14 cellular contexts compared by ENCODE assay signal in the genomic region with DNA sequence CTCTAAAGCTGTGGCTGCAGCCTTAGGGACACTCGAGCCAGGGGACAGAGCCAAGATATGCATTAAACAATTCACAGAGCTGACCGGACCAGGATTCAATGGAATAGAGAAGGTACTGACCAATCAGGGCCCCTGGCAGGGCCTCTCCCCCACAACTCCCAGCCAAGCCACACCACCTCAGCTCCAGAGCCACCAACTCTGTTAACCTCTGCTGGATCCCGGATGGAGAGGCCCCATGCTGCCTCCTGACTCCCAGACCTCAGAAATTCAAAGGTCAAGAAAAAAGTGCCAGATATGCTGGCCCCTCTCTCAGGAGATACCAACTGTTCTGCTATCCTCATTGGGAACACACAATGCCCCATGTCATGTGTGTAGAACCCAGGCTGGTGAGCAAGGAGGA.
A peak's percentile ranks its signal among the peaks of the same experiment; 100 is the strongest.
DNase-seq lines count a peak whose midpoint lies in the region; ATAC-seq and TF ChIP-seq lines count a peak whose summit lies in the region.
"Had no signal": no experiment of that assay in that cellular context is flagged by ENCODE, and none has a peak within 500 bp of the region (broad histone marks: within the 10 kb centered on the region; RNA-seq: fewer than 3 reads in every experiment).

No MANE protein-coding gene starts in this region.

- CTCF ChIA-PET in mammary epithelial cell (lab: Charles Lee; ENCODE audit: low non-redundant PET): no interaction called here

- TF ChIP-seq POLR2A in breast epithelium (IDR thresholded peaks at IDR 0.05): no peak
- TF ChIP-seq POLR2A in tibial nerve (IDR thresholded peaks at IDR 0.05): no peak

- no peaks in the 10 kb centered on the region for H3K27me3 ChIP-seq in breast epithelium
- H3K27me3 ChIP-seq in mammary epithelial cell (ENCODE audit: insufficient read depth, low read length): no peaks in the 10 kb centered on the region
- no peaks in the 10 kb centered on the region for H3K27me3 ChIP-seq in tibial nerve
- no peaks in the 10 kb centered on the region for H3K27me3 ChIP-seq in BE2C

- H3K4me1 ChIP-seq in breast epithelium: peaks cover 14 to 42% of the 10 kb centered on the region in 2 donors
- peaks cover 24% of the 10 kb centered on the region for H3K4me1 ChIP-seq in mammary epithelial cell (ENCODE audit: insufficient read depth, low read length)
- H3K4me1 ChIP-seq in tibial nerve: peaks cover 0 to 98% (median 92%) of the 10 kb centered on the region in 4 donors
- H3K4me1 ChIP-seq in BE2C: no peaks in the 10 kb centered on the region

- intact Hi-C loops in breast epithelium (cut with DNase I; ENCODE audit: low total_unique reads): no loop called here
- intact Hi-C loops in mammary epithelial cell (cut with micrococcal nuclease): no loop called here

- POLR2A ChIA-PET in naive thymus-derived CD8-positive, alpha-beta T cell (lab: Charles Lee): interaction anchor here (1.6 kb wide), 1 partner anchor 9 kb away, joined by 4 read pairs; no protein-coding TSS in a partner anchor

- no peaks in the 10 kb centered on the region for H3K9me3 ChIP-seq in breast epithelium
- H3K9me3 ChIP-seq in mammary epithelial cell (replicated peaks; ENCODE audit: insufficient read depth, low read length): no peaks in the 10 kb centered on the region
- no peaks in the 10 kb centered on the region for H3K9me3 ChIP-seq in tibial nerve
- H3K9me3 ChIP-seq in BE2C: no peaks in the 10 kb centered on the region

- no peak overlapping the region for H3K4me3 Mint-ChIP-seq in central memory CD8-positive, alpha-beta T cell
- H3K4me3 Mint-ChIP-seq in naive thymus-derived CD8-positive, alpha-beta T cell: peak overlapping the region in 1 of 10 donors; percentile 30
- H3K4me3 Mint-ChIP-seq: type B pancreatic cell had no signal

- no peak for ATAC-seq in central memory CD8-positive, alpha-beta T cell (replicated peaks; ENCODE audit: extremely low read depth, poor library complexity, severe bottlenecking)
- no peak for ATAC-seq in naive thymus-derived CD8-positive, alpha-beta T cell
- ATAC-seq: left colon had no signal

- H3K9me3 Mint-ChIP-seq in central memory CD8-positive, alpha-beta T cell: no peaks in the 10 kb centered on the region
- H3K9me3 Mint-ChIP-seq in naive thymus-derived CD8-positive, alpha-beta T cell: no peaks in the 10 kb centered on the region
- H3K9me3 Mint-ChIP-seq: type B pancreatic cell had no signal

- H3K27ac ChIP-seq in breast epithelium (peak overlapping the region; percentile 49 to 56), mammary epithelial cell (ENCODE audit: insufficient read depth, low read depth, low read length) (no peak overlapping the region), tibial nerve (peak overlapping the region; percentile 10 to 86 (median 66))
- H3K27ac ChIP-seq: SK-N-MC had no signal

- H2AFZ ChIP-seq in mammary epithelial cell (ENCODE audit: low read depth, low read length): no peak overlapping the region

- H3K36me3 Mint-ChIP-seq in central memory CD8-positive, alpha-beta T cell (ENCODE audit: insufficient read depth): peaks cover 54% of the 10 kb centered on the region
- peaks cover 0 to 91% (median 15%) of the 10 kb centered on the region in 3 donors for H3K36me3 Mint-ChIP-seq in naive thymus-derived CD8-positive, alpha-beta T cell

- H3K4me3 ChIP-seq in breast epithelium (peak overlapping the region in 1 of 3 donors; percentile 17), mammary epithelial cell (replicated peaks in 1 of 3; ENCODE audit: insufficient read depth in 1 of 3, low read depth in 2 of 3, low read length in 3 of 3) (no peak overlapping the region), tibial nerve (no peak overlapping the region), BE2C (ENCODE audit: low read depth, low read length) (no peak overlapping the region)
- H3K4me3 ChIP-seq: SK-N-MC, skin epidermis had no signal

- no peak overlapping the region for H3K4me2 ChIP-seq in mammary epithelial cell (ENCODE audit: insufficient read depth, low read depth, low read length)

- H3K79me2 ChIP-seq in mammary epithelial cell (ENCODE audit: insufficient read depth, low read length): peaks cover 38% of the 10 kb centered on the region

- dilution Hi-C loops in mammary epithelial cell (cut with HindIII; ENCODE audit: low sequenced_read_pairs): no loop called here

- TF ChIP-seq CTCF in breast epithelium (IDR thresholded peaks at IDR 0.05) (no peak), mammary epithelial cell (conservative IDR thresholded peaks at IDR 0.05 in 1 of 2, IDR thresholded peaks at IDR 0.05 in 1 of 2; ENCODE audit: extremely low read depth in 1 of 2, insufficient read depth in 1 of 2, low read depth in 1 of 2, low read length in 2 of 2) (no peak), tibial nerve (IDR thresholded peaks at IDR 0.05) (no peak), BE2C (IDR thresholded peaks at IDR 0.05; ENCODE audit: low read depth, low read length) (no peak)

- no peaks in the 10 kb centered on the region for H4K20me1 ChIP-seq in mammary epithelial cell (ENCODE audit: insufficient read depth, low read length)

- H3K4me1 Mint-ChIP-seq in central memory CD8-positive, alpha-beta T cell: peaks cover 65% of the 10 kb centered on the region
- H3K4me1 Mint-ChIP-seq in naive thymus-derived CD8-positive, alpha-beta T cell: peaks cover 40 to 93% (median 88%) of the 10 kb centered on the region in 4 donors

- H3K27ac Mint-ChIP-seq in central memory CD8-positive, alpha-beta T cell (ENCODE audit: low read depth): peak overlapping the region; percentile 64
- peak overlapping the region in 9 of 10 donors; percentile 17 to 89 (median 83) for H3K27ac Mint-ChIP-seq in naive thymus-derived CD8-positive, alpha-beta T cell
- H3K27ac Mint-ChIP-seq: type B pancreatic cell had no signal

- H3K36me3 ChIP-seq in breast epithelium: no peaks in the 10 kb centered on the region
- peaks cover 12% of the 10 kb centered on the region for H3K36me3 ChIP-seq in mammary epithelial cell (ENCODE audit: insufficient read depth, low read length)
- peaks cover 0 to 89% (median 36%) of the 10 kb centered on the region in 3 donors for H3K36me3 ChIP-seq in tibial nerve
- H3K36me3 ChIP-seq in BE2C: no peaks in the 10 kb centered on the region; the same call in 1 of the 2 replicates

- BruUV-seq in mammary epithelial cell (replicated peaks; lab: Mats Ljungman, UMichigan): no TSS peak

- H3K9ac ChIP-seq in mammary epithelial cell (ENCODE audit: insufficient read depth, low read length): no peak overlapping the region

- DNase-seq in breast epithelium (ENCODE audit: low spot score in 2 of 2): no peak
- DNase-seq in mammary epithelial cell: no peak
- no peak for DNase-seq in central memory CD8-positive, alpha-beta T cell (ENCODE audit: low spot score in 2 of 2)
- no peak for DNase-seq in naive thymus-derived CD8-positive, alpha-beta T cell
- no peak for DNase-seq in tibial nerve (ENCODE audit: low spot score in 2 of 2)
- no peak for DNase-seq in HuH-7 (ENCODE audit: low spot score)
- DNase-seq in BE2C: no peak
- no peak for DNase-seq in DMS 273 (lab: John Stamatoyannopoulos, UW; ENCODE audit: unreplicated experiment)
- DNase-seq: DMS53, left colon, NCI-H1417 had no signal

- TF ChIP-seq EP300 in tibial nerve (IDR thresholded peaks at IDR 0.05): no peak

- no peaks in the 10 kb centered on the region for H3K27me3 Mint-ChIP-seq in central memory CD8-positive, alpha-beta T cell
- no peaks in the 10 kb centered on the region for H3K27me3 Mint-ChIP-seq in naive thymus-derived CD8-positive, alpha-beta T cell
- H3K27me3 Mint-ChIP-seq: type B pancreatic cell had no signal

- in situ Hi-C loops in mammary epithelial cell (cut with MboI; ENCODE audit: low sequenced_read_pairs in 2 of 2): no loop called here

- WGBS in mammary epithelial cell (ENCODE audit: low coverage, missing lambda C conversion rate): 84% methylated on average over 3 of the region's 3 CpGs
- 42 to 54% methylated on average over 3 of the region's 3 CpGs for WGBS in tibial nerve, 2 donors
